Comparison of ENCODE assay signal across 9 cellular contexts in genomic region chr6:77543601-77544000, GRCh38.
"Had no signal": no experiment of that assay in that cellular context is flagged by ENCODE, and none has a peak within 500 bp of the region (broad histone marks: within the 10 kb centered on the region; RNA-seq: fewer than 3 reads in every experiment).

No MANE protein-coding gene starts in this region.

- H3K9me3 ChIP-seq: HAP-1 had no signal

- H3K9ac ChIP-seq: GM23248 had no signal

- ATAC-seq: HCT116, K562 had no signal

- DNase-seq: GM23248, GOT3, H7, HFFc6, IMR-90, KG1 had no signal

- H3K4me3 ChIP-seq: GM23248, HAP-1, K562 had no signal

- H3K27ac ChIP-seq: GM23248 had no signal

- H3K36me3 ChIP-seq: HAP-1 had no signal

- H2AFZ ChIP-seq: GM23248 had no signal

- H3K4me1 ChIP-seq: HAP-1 had no signal
